8 cellular contexts compared by ENCODE assay signal in the genomic region with DNA sequence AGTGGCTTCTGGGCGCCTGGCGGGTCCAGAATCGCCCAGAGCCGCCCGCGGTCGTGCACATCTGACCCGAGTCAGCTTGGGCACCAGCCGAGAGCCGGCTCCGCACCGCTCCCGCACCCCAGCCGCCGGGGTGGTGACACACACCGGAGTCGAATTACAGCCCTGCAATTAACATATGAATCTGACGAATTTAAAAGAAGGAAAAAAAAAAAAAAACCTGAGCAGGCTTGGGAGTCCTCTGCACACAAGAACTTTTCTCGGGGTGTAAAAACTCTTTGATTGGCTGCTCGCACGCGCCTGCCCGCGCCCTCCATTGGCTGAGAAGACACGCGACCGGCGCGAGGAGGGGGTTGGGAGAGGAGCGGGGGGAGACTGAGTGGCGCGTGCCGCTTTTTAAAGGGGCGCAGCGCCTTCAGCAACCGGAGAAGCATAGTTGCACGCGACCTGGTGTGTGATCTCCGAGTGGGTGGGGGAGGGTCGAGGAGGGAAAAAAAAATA. TPM values are rescaled to one million over a fixed set of nuclear protein-coding genes. Genes with fewer than 3 reads are reported as not detected.
A peak's percentile ranks its signal among the peaks of the same experiment; 100 is the strongest.
DNase-seq lines count a peak whose midpoint lies in the region; ATAC-seq and TF ChIP-seq lines count a peak whose summit lies in the region.

A gene with protein sequence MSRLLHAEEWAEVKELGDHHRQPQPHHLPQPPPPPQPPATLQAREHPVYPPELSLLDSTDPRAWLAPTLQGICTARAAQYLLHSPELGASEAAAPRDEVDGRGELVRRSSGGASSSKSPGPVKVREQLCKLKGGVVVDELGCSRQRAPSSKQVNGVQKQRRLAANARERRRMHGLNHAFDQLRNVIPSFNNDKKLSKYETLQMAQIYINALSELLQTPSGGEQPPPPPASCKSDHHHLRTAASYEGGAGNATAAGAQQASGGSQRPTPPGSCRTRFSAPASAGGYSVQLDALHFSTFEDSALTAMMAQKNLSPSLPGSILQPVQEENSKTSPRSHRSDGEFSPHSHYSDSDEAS (plus strand): TSS at position 422 of the 498 bp plus-strand sequence. CDS start 174 bp downstream, outside the sequence.

- H3K27ac ChIP-seq in tibial nerve: no peak within 1 kb of the TSS

- H3K4me3 ChIP-seq in kidney epithelial cell (ENCODE audit: low read depth, low read length) (peak within 1 kb of the TSS; percentile 29), tibial nerve (peak within 1 kb of the TSS; percentile 13 to 47 (median 35))

- no peak for TF ChIP-seq RAD21 in Ishikawa (IDR thresholded peaks at IDR 0.05; ENCODE audit: low read depth)

- CTCF ChIA-PET in Calu3 (lab: Charles Lee): no interaction called here

- H3K36me3 Mint-ChIP-seq in Calu3 (ENCODE audit: insufficient read depth, unreplicated experiment): peaks cover 13% of the 10 kb centered on the region

- no peak within 1 kb of the TSS for H3K27ac Mint-ChIP-seq in Calu3 (ENCODE audit: unreplicated experiment)

- peaks cover 72% of the 10 kb centered on the region for H3K27me3 Mint-ChIP-seq in Calu3 (ENCODE audit: unreplicated experiment)

- no peak for TF ChIP-seq POLR2A in tibial nerve (IDR thresholded peaks at IDR 0.05)

- intact Hi-C loops in Calu3 (cut with micrococcal nuclease; ENCODE audit: unreplicated experiment): no loop called here

- DNase-seq in Calu3 (peak; percentile 46), amniotic epithelial cell (ENCODE audit: low read depth) (peak; percentile 6), kidney epithelial cell (ENCODE audit: low read depth) (no peak), tibial nerve (ENCODE audit: low spot score in 2 of 2) (no peak), GM20000 (ENCODE audit: low spot score) (no peak)

- no peaks in the 10 kb centered on the region for H3K4me1 Mint-ChIP-seq in Calu3 (ENCODE audit: low read depth, unreplicated experiment)

- H3K4me3 Mint-ChIP-seq in Calu3 (ENCODE audit: low read depth, unreplicated experiment): peak within 1 kb of the TSS; percentile 85

- no peak for TF ChIP-seq CTCF in Calu3 (IDR thresholded peaks at IDR 0.05; ENCODE audit: unreplicated experiment)
- TF ChIP-seq CTCF in kidney epithelial cell (IDR thresholded peaks at IDR 0.05; ENCODE audit: insufficient read depth, low read length, poor library complexity, severe bottlenecking): no peak
- no peak for TF ChIP-seq CTCF in tibial nerve (IDR thresholded peaks at IDR 0.05)
- no peak for TF ChIP-seq CTCF in GM20000 (IDR thresholded peaks at IDR 0.05; ENCODE audit: extremely low read depth, missing control alignments)

- H3K4me1 ChIP-seq in tibial nerve: peaks cover 0 to 42% (median 23%) of the 10 kb centered on the region in 4 donors

- TF ChIP-seq EP300 in Ishikawa (IDR thresholded peaks at IDR 0.05; ENCODE audit: borderline replicate concordance): no peak
- no peak for TF ChIP-seq EP300 in tibial nerve (IDR thresholded peaks at IDR 0.05)

- no peak for ATAC-seq in HG03025 (IDR thresholded peaks at IDR 0.05; ENCODE audit: low FRiP score, unreplicated experiment)
- no peak for ATAC-seq in HG02970 (IDR thresholded peaks at IDR 0.05; ENCODE audit: low FRiP score, unreplicated experiment)

- H3K36me3 ChIP-seq in kidney epithelial cell (ENCODE audit: control insufficient read depth, insufficient read depth, low read length) (no peaks in the 10 kb centered on the region), tibial nerve (no peaks in the 10 kb centered on the region)

- H3K27me3 ChIP-seq in kidney epithelial cell (ENCODE audit: control insufficient read depth, insufficient read depth, low read length): peaks cover 61% of the 10 kb centered on the region
- H3K27me3 ChIP-seq in tibial nerve: peaks cover 3 to 88% of the 10 kb centered on the region in 2 donors

- 0 to 1% methylated on average over 40 of the region's 40 CpGs for WGBS in tibial nerve, 2 donors

- no peaks in the 10 kb centered on the region for H3K9me3 ChIP-seq in tibial nerve

- H3K9me3 Mint-ChIP-seq in Calu3 (ENCODE audit: low read depth, unreplicated experiment): no peaks in the 10 kb centered on the region

- no TSS peak for BruUV-seq in Calu3 (replicated peaks; lab: Mats Ljungman, UMichigan)

TF ChIP-seq in Ishikawa, 13 proteins besides CTCF, POLR2A, EP300 and RAD21:
- TF ChIP-seq, protein P1, sequence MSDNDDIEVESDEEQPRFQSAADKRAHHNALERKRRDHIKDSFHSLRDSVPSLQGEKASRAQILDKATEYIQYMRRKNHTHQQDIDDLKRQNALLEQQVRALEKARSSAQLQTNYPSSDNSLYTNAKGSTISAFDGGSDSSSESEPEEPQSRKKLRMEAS (IDR thresholded peaks at IDR 0.05): peak; percentile 60
- TF ChIP-seq, protein P2, sequence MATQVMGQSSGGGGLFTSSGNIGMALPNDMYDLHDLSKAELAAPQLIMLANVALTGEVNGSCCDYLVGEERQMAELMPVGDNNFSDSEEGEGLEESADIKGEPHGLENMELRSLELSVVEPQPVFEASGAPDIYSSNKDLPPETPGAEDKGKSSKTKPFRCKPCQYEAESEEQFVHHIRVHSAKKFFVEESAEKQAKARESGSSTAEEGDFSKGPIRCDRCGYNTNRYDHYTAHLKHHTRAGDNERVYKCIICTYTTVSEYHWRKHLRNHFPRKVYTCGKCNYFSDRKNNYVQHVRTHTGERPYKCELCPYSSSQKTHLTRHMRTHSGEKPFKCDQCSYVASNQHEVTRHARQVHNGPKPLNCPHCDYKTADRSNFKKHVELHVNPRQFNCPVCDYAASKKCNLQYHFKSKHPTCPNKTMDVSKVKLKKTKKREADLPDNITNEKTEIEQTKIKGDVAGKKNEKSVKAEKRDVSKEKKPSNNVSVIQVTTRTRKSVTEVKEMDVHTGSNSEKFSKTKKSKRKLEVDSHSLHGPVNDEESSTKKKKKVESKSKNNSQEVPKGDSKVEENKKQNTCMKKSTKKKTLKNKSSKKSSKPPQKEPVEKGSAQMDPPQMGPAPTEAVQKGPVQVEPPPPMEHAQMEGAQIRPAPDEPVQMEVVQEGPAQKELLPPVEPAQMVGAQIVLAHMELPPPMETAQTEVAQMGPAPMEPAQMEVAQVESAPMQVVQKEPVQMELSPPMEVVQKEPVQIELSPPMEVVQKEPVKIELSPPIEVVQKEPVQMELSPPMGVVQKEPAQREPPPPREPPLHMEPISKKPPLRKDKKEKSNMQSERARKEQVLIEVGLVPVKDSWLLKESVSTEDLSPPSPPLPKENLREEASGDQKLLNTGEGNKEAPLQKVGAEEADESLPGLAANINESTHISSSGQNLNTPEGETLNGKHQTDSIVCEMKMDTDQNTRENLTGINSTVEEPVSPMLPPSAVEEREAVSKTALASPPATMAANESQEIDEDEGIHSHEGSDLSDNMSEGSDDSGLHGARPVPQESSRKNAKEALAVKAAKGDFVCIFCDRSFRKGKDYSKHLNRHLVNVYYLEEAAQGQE (IDR thresholded peaks at IDR 0.05; ENCODE audit: low read depth): no peak
- TF ChIP-seq CREB1 (IDR thresholded peaks at IDR 0.05; ENCODE audit: low read depth) (0 out of 2 replicates have a peak, but pooled peaks have one; percentile 23), TCF12 (IDR thresholded peaks at IDR 0.05; ENCODE audit: low read depth) (peak; percentile 68; the same call in 1 of the 2 replicates)

RNA-seq across cellular contexts. Expression of the gene that starts here (rescaled TPM):
- total RNA-seq in Calu3 (2022) (not detected in 2 replicates), kidney epithelial cell (not detected in 2 replicates), tibial nerve (not detected)

Comparison
In these comparisons a context has a peak if more than half of its experiments do, and no peak if none do; other contexts are left out.
1. Peak in DNase-seq in Calu3; RNA of the gene not detected or under 1 TPM.